In the genomic region with DNA sequence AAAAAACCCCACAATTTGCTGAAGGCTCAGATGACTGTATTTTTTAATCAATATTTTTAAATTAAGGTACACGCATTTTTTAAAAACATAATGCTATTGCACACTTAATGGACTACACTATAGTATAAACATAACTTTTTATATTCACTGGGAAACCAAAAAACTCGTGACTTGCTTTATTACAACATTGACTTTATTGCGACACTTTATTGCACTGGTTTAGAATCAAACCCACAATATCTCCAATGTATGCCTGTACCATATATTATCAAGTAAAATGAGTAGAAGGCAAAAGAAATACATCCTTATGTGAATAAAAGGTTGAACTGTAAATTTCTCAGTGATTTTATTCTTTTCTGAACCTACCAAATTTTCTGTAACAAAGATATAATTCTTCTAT, we compare ENCODE assay signal across 1 cellular context.
TF ChIP-seq lines count a peak whose summit lies in the region.

No MANE protein-coding gene starts in this region.

TF ChIP-seq in K562, 482 proteins besides CTCF, POLR2A, EP300 and RAD21 (continued from another document):
- TF ChIP-seq RAD51 (IDR thresholded peaks at IDR 0.05; ENCODE audit: borderline replicate concordance, low read depth): no peak
- TF ChIP-seq PML (IDR thresholded peaks at IDR 0.05; ENCODE audit: low read length): no peak
- TF ChIP-seq BRD4 (IDR thresholded peaks at IDR 0.05): no peak
- no peak for TF ChIP-seq GTF2A2 (tag; IDR thresholded peaks at IDR 0.05)
- TF ChIP-seq CEBPB (tag; IDR thresholded peaks at IDR 0.05): peak; percentile 95
- TF ChIP-seq, protein P1, sequence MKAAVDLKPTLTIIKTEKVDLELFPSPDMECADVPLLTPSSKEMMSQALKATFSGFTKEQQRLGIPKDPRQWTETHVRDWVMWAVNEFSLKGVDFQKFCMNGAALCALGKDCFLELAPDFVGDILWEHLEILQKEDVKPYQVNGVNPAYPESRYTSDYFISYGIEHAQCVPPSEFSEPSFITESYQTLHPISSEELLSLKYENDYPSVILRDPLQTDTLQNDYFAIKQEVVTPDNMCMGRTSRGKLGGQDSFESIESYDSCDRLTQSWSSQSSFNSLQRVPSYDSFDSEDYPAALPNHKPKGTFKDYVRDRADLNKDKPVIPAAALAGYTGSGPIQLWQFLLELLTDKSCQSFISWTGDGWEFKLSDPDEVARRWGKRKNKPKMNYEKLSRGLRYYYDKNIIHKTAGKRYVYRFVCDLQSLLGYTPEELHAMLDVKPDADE (conservative IDR thresholded peaks at IDR 0.05; ENCODE audit: control insufficient read depth, low read depth, low read length): no peak
